In genomic region chr4:153497988-153498967, GRCh38 we compare ENCODE assay signal across 8 cellular contexts. TPM values are rescaled to one million over a fixed set of nuclear protein-coding genes. Genes with fewer than 3 reads are reported as not detected.
DNase-seq lines count a peak whose midpoint lies in the region; ATAC-seq and FAIRE-seq lines count a peak whose summit lies in the region.

No MANE protein-coding gene starts in this region.

- peaks cover 0 to 6% of the 10 kb centered on the region in 2 donors for H3K4me1 ChIP-seq in small intestine (ENCODE audit: control insufficient read depth in 2 of 2, insufficient read depth in 1 of 2, low read depth in 1 of 2, low read length in 1 of 2)

- intact Hi-C loops in activated CD4-positive, alpha-beta T cell treated with anti-CD3 and anti-CD28 coated beads, Interleukin-2, amount 10 ng/mL, durations not matched to agents 24 days and 14 days (cut with micrococcal nuclease), result loop anchor here (1.0 to 2.0 kb wide), 5 partner anchors 10 to 32 kb away; partner anchors contain the start of gene TMEM131L
- intact Hi-C loops in activated T-helper 1 cell treated with anti-CD3 and anti-CD28 coated beads, Interleukin-12 subunit alpha, Interleukin-12 subunit beta, Interleukin-2, Interleukin-4 antibody, amounts not matched to agents 30 ng/mL and 10 ng/mL and 1 ng/mL, durations not matched to agents 14 hours and 24 hours and 36 hours (cut with micrococcal nuclease), result loop anchor here (1.0 to 2.0 kb wide), 6 partner anchors 10 to 76 kb away; no protein-coding TSS in a partner anchor

- no peaks in the 10 kb centered on the region for H3K27me3 ChIP-seq in small intestine (ENCODE audit: control insufficient read depth in 2 of 2, insufficient read depth in 2 of 2, low read length in 2 of 2)

- peaks cover 4% of the 10 kb centered on the region for H3K9me3 Mint-ChIP-seq in activated CD4-positive, alpha-beta T cell treated with anti-CD3 and anti-CD28 coated beads, Interleukin-2, amount 10 ng/mL, durations not matched to agents 24 days and 14 days
- no peaks in the 10 kb centered on the region for H3K9me3 Mint-ChIP-seq in activated T-helper 1 cell treated with anti-CD3 and anti-CD28 coated beads, Interleukin-12 subunit alpha, Interleukin-12 subunit beta, Interleukin-2, Interleukin-4 antibody, amounts not matched to agents 30 ng/mL and 10 ng/mL and 1 ng/mL, durations not matched to agents 14 hours and 24 hours and 36 hours

- no peaks in the 10 kb centered on the region for H3K27me3 Mint-ChIP-seq in activated CD4-positive, alpha-beta T cell treated with anti-CD3 and anti-CD28 coated beads, Interleukin-2, amount 10 ng/mL, durations not matched to agents 24 days and 14 days
- H3K27me3 Mint-ChIP-seq in activated T-helper 1 cell treated with anti-CD3 and anti-CD28 coated beads, Interleukin-12 subunit alpha, Interleukin-12 subunit beta, Interleukin-2, Interleukin-4 antibody, amounts not matched to agents 30 ng/mL and 10 ng/mL and 1 ng/mL, durations not matched to agents 14 hours and 24 hours and 36 hours (ENCODE audit: insufficient read depth), result no peaks in the 10 kb centered on the region

- H3K4me3 Mint-ChIP-seq in activated CD4-positive, alpha-beta T cell treated with anti-CD3 and anti-CD28 coated beads, Interleukin-2, amount 10 ng/mL, durations not matched to agents 24 days and 14 days, result peak overlapping the region; percentile 80
- H3K4me3 Mint-ChIP-seq in activated T-helper 1 cell treated with anti-CD3 and anti-CD28 coated beads, Interleukin-12 subunit alpha, Interleukin-12 subunit beta, Interleukin-2, Interleukin-4 antibody, amounts not matched to agents 30 ng/mL and 10 ng/mL and 1 ng/mL, durations not matched to agents 14 hours and 24 hours and 36 hours, result peak overlapping the region; percentile 79

- no peak overlapping the region for H3K4me3 ChIP-seq in small intestine (ENCODE audit: low read depth in 1 of 2, low read length in 2 of 2)

- peaks cover 35% of the 10 kb centered on the region for H3K36me3 Mint-ChIP-seq in activated CD4-positive, alpha-beta T cell treated with anti-CD3 and anti-CD28 coated beads, Interleukin-2, amount 10 ng/mL, durations not matched to agents 24 days and 14 days (ENCODE audit: low read depth)
- H3K36me3 Mint-ChIP-seq in activated T-helper 1 cell treated with anti-CD3 and anti-CD28 coated beads, Interleukin-12 subunit alpha, Interleukin-12 subunit beta, Interleukin-2, Interleukin-4 antibody, amounts not matched to agents 30 ng/mL and 10 ng/mL and 1 ng/mL, durations not matched to agents 14 hours and 24 hours and 36 hours (ENCODE audit: low read depth), result peaks cover 12% of the 10 kb centered on the region

- peak overlapping the region in 1 of 2 donors; percentile 55 for H3K27ac ChIP-seq in small intestine (ENCODE audit: low read depth in 1 of 2, low read length in 1 of 2)

- H3K9me3 ChIP-seq in small intestine (ENCODE audit: control insufficient read depth, low read depth), result no peaks in the 10 kb centered on the region

- DNase-seq in activated CD4-positive, alpha-beta T cell treated with anti-CD3 and anti-CD28 coated beads, Interleukin-2, amount 10 ng/mL, durations not matched to agents 24 days and 14 days, result peak; percentile 61
- no peak for DNase-seq in activated CD4-positive, alpha-beta T cell treated with anti-CD3 and anti-CD28 coated beads for 1 hour
- DNase-seq in activated T-helper 1 cell treated with anti-CD3 and anti-CD28 coated beads, Interleukin-12 subunit alpha, Interleukin-12 subunit beta, Interleukin-2, Interleukin-4 antibody, amounts not matched to agents 30 ng/mL and 10 ng/mL and 1 ng/mL, durations not matched to agents 14 hours and 24 hours and 36 hours (ENCODE audit: low spot score), result no peak
- DNase-seq in inferior parietal cortex (ENCODE audit: extremely low spot score) (peak; percentile 69), NCI-H1694 treated with DMSO at 0.1 percent for 48 hours (lab: John Stamatoyannopoulos, UW) (no peak), small intestine (no peak), SKM-1 (lab: John Stamatoyannopoulos, UW; ENCODE audit: unreplicated experiment) (no peak)

- peak overlapping the region; percentile 94 for H3K27ac Mint-ChIP-seq in activated CD4-positive, alpha-beta T cell treated with anti-CD3 and anti-CD28 coated beads, Interleukin-2, amount 10 ng/mL, durations not matched to agents 24 days and 14 days
- H3K27ac Mint-ChIP-seq in activated T-helper 1 cell treated with anti-CD3 and anti-CD28 coated beads, Interleukin-12 subunit alpha, Interleukin-12 subunit beta, Interleukin-2, Interleukin-4 antibody, amounts not matched to agents 30 ng/mL and 10 ng/mL and 1 ng/mL, durations not matched to agents 14 hours and 24 hours and 36 hours, result peak overlapping the region; percentile 90

- ATAC-seq in HG02763 (IDR thresholded peaks at IDR 0.05; ENCODE audit: unreplicated experiment), result peak; percentile 70

- H3K36me3 ChIP-seq in small intestine (ENCODE audit: control insufficient read depth in 2 of 2, insufficient read depth in 2 of 2, low read length in 2 of 2), result no peaks in the 10 kb centered on the region

- H3K4me1 Mint-ChIP-seq in activated CD4-positive, alpha-beta T cell treated with anti-CD3 and anti-CD28 coated beads, Interleukin-2, amount 10 ng/mL, durations not matched to agents 24 days and 14 days, result peaks cover 76% of the 10 kb centered on the region
- H3K4me1 Mint-ChIP-seq in activated T-helper 1 cell treated with anti-CD3 and anti-CD28 coated beads, Interleukin-12 subunit alpha, Interleukin-12 subunit beta, Interleukin-2, Interleukin-4 antibody, amounts not matched to agents 30 ng/mL and 10 ng/mL and 1 ng/mL, durations not matched to agents 14 hours and 24 hours and 36 hours (ENCODE audit: low read depth), result peaks cover 89% of the 10 kb centered on the region

- WGBS in small intestine, 3 donors, result 50 to 86% (median 80%) methylated on average over 9 of the region's 9 CpGs

- no peak for FAIRE-seq in small intestine (lab: Jason Lieb, UNC)

RNA-seq across cellular contexts. Expression of gene TMEM131L, which starts 32.1 kb away (rescaled TPM):
- total RNA-seq in activated CD4-positive, alpha-beta T cell treated with anti-CD3 and anti-CD28 coated beads, Interleukin-2, amount 10 ng/mL, durations not matched to agents 24 days and 14 days, result 40.3 and 40.6 TPM in 2 replicates
- 39.5 and 42.2 TPM in 2 replicates for total RNA-seq in activated T-helper 1 cell treated with anti-CD3 and anti-CD28 coated beads, Interleukin-12 subunit alpha, Interleukin-12 subunit beta, Interleukin-2, Interleukin-4 antibody, amounts not matched to agents 30 ng/mL and 10 ng/mL and 1 ng/mL, durations not matched to agents 14 hours and 24 hours and 36 hours
- 1 to 10 TPM in 1 of 3 donors, under 1 TPM in 2; 0.22 to 3.6 (median 0.27) TPM for polyA plus RNA-seq in small intestine

Comparison
In these comparisons a context has a peak if more than half of its experiments do, and no peak if none do; other contexts are left out.
1. DNase-seq: peak in activated CD4-positive, alpha-beta T cell treated with anti-CD3 and anti-CD28 coated beads, Interleukin-2, amount 10 ng/mL, durations not matched to agents 24 days and 14 days (single experiment) and inferior parietal cortex (single experiment); none in activated CD4-positive, alpha-beta T cell treated with anti-CD3 and anti-CD28 coated beads for 1 hour (single experiment), activated T-helper 1 cell treated with anti-CD3 and anti-CD28 coated beads, Interleukin-12 subunit alpha, Interleukin-12 subunit beta, Interleukin-2, Interleukin-4 antibody, amounts not matched to agents 30 ng/mL and 10 ng/mL and 1 ng/mL, durations not matched to agents 14 hours and 24 hours and 36 hours (single experiment), NCI-H1694 treated with DMSO at 0.1 percent for 48 hours (single experiment), small intestine (single experiment) and SKM-1 (single experiment).